ENCODE assay signal across 24 cellular contexts in genomic region chr1:61271412-61271789, GRCh38.
A peak's percentile ranks its signal among the peaks of the same experiment; 100 is the strongest.
DNase-seq lines count a peak whose midpoint lies in the region; ATAC-seq, FAIRE-seq and TF ChIP-seq lines count a peak whose summit lies in the region.
"Had no signal": no experiment of that assay in that cellular context is flagged by ENCODE, and none has a peak within 500 bp of the region (broad histone marks: within the 10 kb centered on the region; RNA-seq: fewer than 3 reads in every experiment).

No MANE protein-coding gene starts in this region.

- H3K27ac Mint-ChIP-seq in activated CD8-positive, alpha-beta T cell treated with anti-CD3 and anti-CD28 coated beads for 36 hours: peak overlapping the region; percentile 50
- no peak overlapping the region for H3K27ac Mint-ChIP-seq in activated CD8-positive, alpha-beta T cell treated with anti-CD3 and anti-CD28 coated beads, Interleukin-2, amount 10 ng/mL, durations not matched to agents 7 days and 5 days
- H3K27ac Mint-ChIP-seq in activated T-helper 1 cell treated with anti-CD3 and anti-CD28 coated beads, Interleukin-12 subunit alpha, Interleukin-12 subunit beta, Interleukin-2, Interleukin-4 antibody, amounts not matched to agents 30 ng/mL and 10 ng/mL and 1 ng/mL, durations not matched to agents 14 hours and 24 hours and 36 hours: peak overlapping the region; percentile 26
- H3K27ac Mint-ChIP-seq: CD4-positive, alpha-beta T cell had no signal

- no peaks in the 10 kb centered on the region for H4K20me1 ChIP-seq in keratinocyte (ENCODE audit: control insufficient read depth, extremely low read depth, insufficient read depth, low read length)

- H3K27ac ChIP-seq in keratinocyte (ENCODE audit: control insufficient read depth, insufficient read depth, low read length): peak overlapping the region; percentile 29
- H3K27ac ChIP-seq: PC-9, SJSA1 had no signal

- no peaks in the 10 kb centered on the region for H3K27me3 ChIP-seq in keratinocyte (ENCODE audit: control insufficient read depth, extremely low read depth, insufficient read depth, low read length)
- H3K27me3 ChIP-seq: SJSA1 had no signal

- peaks cover 19% of the 10 kb centered on the region for H3K4me1 ChIP-seq in keratinocyte (ENCODE audit: control insufficient read depth, extremely low read depth, insufficient read depth, low read length)
- H3K4me1 ChIP-seq: SJSA1 had no signal

- peak; percentile 17 for ATAC-seq in activated CD8-positive, alpha-beta T cell treated with anti-CD3 and anti-CD28 coated beads for 36 hours
- no peak for ATAC-seq in activated CD8-positive, alpha-beta T cell treated with anti-CD3 and anti-CD28 coated beads, Interleukin-2, amount 10 ng/mL, durations not matched to agents 7 days and 5 days
- no peak for ATAC-seq in HG03571 (IDR thresholded peaks at IDR 0.05; ENCODE audit: unreplicated experiment)

- no peak overlapping the region for H2AFZ ChIP-seq in keratinocyte (ENCODE audit: control insufficient read depth, low read length)
- H2AFZ ChIP-seq: PC-9 had no signal

- intact Hi-C loops in activated CD8-positive, alpha-beta T cell treated with anti-CD3 and anti-CD28 coated beads for 36 hours (cut with micrococcal nuclease): no loop called here
- intact Hi-C loops in activated T-helper 1 cell treated with anti-CD3 and anti-CD28 coated beads, Interleukin-12 subunit alpha, Interleukin-12 subunit beta, Interleukin-2, Interleukin-4 antibody, amounts not matched to agents 30 ng/mL and 10 ng/mL and 1 ng/mL, durations not matched to agents 14 hours and 24 hours and 36 hours (cut with micrococcal nuclease): loop anchor here (1.0 kb wide), 3 partner anchors 31 to 61 kb away; no protein-coding TSS in a partner anchor

- no peaks in the 10 kb centered on the region for H3K9me1 ChIP-seq in keratinocyte (ENCODE audit: control insufficient read depth, extremely low read depth, insufficient read depth, low read length)

- peaks cover 1% of the 10 kb centered on the region for H3K79me2 ChIP-seq in keratinocyte (ENCODE audit: control insufficient read depth, insufficient read depth, low read length)

- CTCF ChIA-PET in activated CD8-positive, alpha-beta T cell treated with anti-CD3 and anti-CD28 coated beads for 36 hours (lab: Charles Lee): interaction anchor here (0.8 to 2.3 kb wide), 6 partner anchors 9 to 222 kb away, joined by 3 to 10 read pairs (median 4); no protein-coding TSS in a partner anchor
- CTCF ChIA-PET in activated CD8-positive, alpha-beta T cell treated with anti-CD3 and anti-CD28 coated beads, Interleukin-2, amount 10 ng/mL, durations not matched to agents 7 days and 5 days (lab: Charles Lee): interaction anchor here (1.5 to 1.7 kb wide), 5 partner anchors 9 to 221 kb away, joined by 3 to 6 read pairs (median 4); no protein-coding TSS in a partner anchor

- H3K27me3 Mint-ChIP-seq in activated CD8-positive, alpha-beta T cell treated with anti-CD3 and anti-CD28 coated beads for 36 hours: no peaks in the 10 kb centered on the region
- no peaks in the 10 kb centered on the region for H3K27me3 Mint-ChIP-seq in activated CD8-positive, alpha-beta T cell treated with anti-CD3 and anti-CD28 coated beads, Interleukin-2, amount 10 ng/mL, durations not matched to agents 7 days and 5 days (ENCODE audit: low read depth)
- H3K27me3 Mint-ChIP-seq in activated T-helper 1 cell treated with anti-CD3 and anti-CD28 coated beads, Interleukin-12 subunit alpha, Interleukin-12 subunit beta, Interleukin-2, Interleukin-4 antibody, amounts not matched to agents 30 ng/mL and 10 ng/mL and 1 ng/mL, durations not matched to agents 14 hours and 24 hours and 36 hours (ENCODE audit: insufficient read depth): peaks cover 10% of the 10 kb centered on the region
- H3K27me3 Mint-ChIP-seq: CD4-positive, alpha-beta T cell had no signal

- no peak for FAIRE-seq in keratinocyte (lab: Jason Lieb, UNC)
- FAIRE-seq in HTR-8/SVneo (lab: Jason Lieb, UNC): no peak
- FAIRE-seq: colon, endometrium, kidney had no signal

- no peak overlapping the region for H3K4me2 ChIP-seq in keratinocyte (ENCODE audit: control insufficient read depth, extremely low read depth, insufficient read depth, low read depth, low read length)
- H3K4me2 ChIP-seq: PC-9 had no signal

- no peak overlapping the region for H3K4me3 ChIP-seq in keratinocyte (ENCODE audit: control insufficient read depth in 2 of 3, extremely low read depth in 1 of 3, insufficient read depth in 2 of 3, low read depth in 1 of 3, low read length in 3 of 3)
- H3K4me3 ChIP-seq: PC-9, SJSA1 had no signal

- H3K36me3 ChIP-seq in keratinocyte (ENCODE audit: control insufficient read depth in 2 of 2, extremely low read depth in 1 of 2, insufficient read depth in 2 of 2, low read length in 2 of 2): no peaks in the 10 kb centered on the region
- H3K36me3 ChIP-seq: SJSA1 had no signal

- H3K9me3 Mint-ChIP-seq in activated CD8-positive, alpha-beta T cell treated with anti-CD3 and anti-CD28 coated beads for 36 hours: no peaks in the 10 kb centered on the region
- no peaks in the 10 kb centered on the region for H3K9me3 Mint-ChIP-seq in activated CD8-positive, alpha-beta T cell treated with anti-CD3 and anti-CD28 coated beads, Interleukin-2, amount 10 ng/mL, durations not matched to agents 7 days and 5 days (ENCODE audit: insufficient read depth)
- H3K9me3 Mint-ChIP-seq in activated T-helper 1 cell treated with anti-CD3 and anti-CD28 coated beads, Interleukin-12 subunit alpha, Interleukin-12 subunit beta, Interleukin-2, Interleukin-4 antibody, amounts not matched to agents 30 ng/mL and 10 ng/mL and 1 ng/mL, durations not matched to agents 14 hours and 24 hours and 36 hours: no peaks in the 10 kb centered on the region
- H3K9me3 Mint-ChIP-seq: CD4-positive, alpha-beta T cell; nephron had no signal

- peaks cover 18% of the 10 kb centered on the region for H3K4me1 Mint-ChIP-seq in activated CD8-positive, alpha-beta T cell treated with anti-CD3 and anti-CD28 coated beads for 36 hours (ENCODE audit: low read depth)
- H3K4me1 Mint-ChIP-seq in activated CD8-positive, alpha-beta T cell treated with anti-CD3 and anti-CD28 coated beads, Interleukin-2, amount 10 ng/mL, durations not matched to agents 7 days and 5 days (ENCODE audit: low read depth): no peaks in the 10 kb centered on the region
- peaks cover 17% of the 10 kb centered on the region for H3K4me1 Mint-ChIP-seq in activated T-helper 1 cell treated with anti-CD3 and anti-CD28 coated beads, Interleukin-12 subunit alpha, Interleukin-12 subunit beta, Interleukin-2, Interleukin-4 antibody, amounts not matched to agents 30 ng/mL and 10 ng/mL and 1 ng/mL, durations not matched to agents 14 hours and 24 hours and 36 hours (ENCODE audit: low read depth)

- no peak for DNase-seq in activated CD8-positive, alpha-beta T cell treated with anti-CD3 and anti-CD28 coated beads for 36 hours
- DNase-seq in activated CD8-positive, alpha-beta T cell treated with anti-CD3 and anti-CD28 coated beads, Interleukin-2, amount 10 ng/mL, durations not matched to agents 7 days and 5 days: no peak
- DNase-seq in ELF-1 (ENCODE audit: low read depth, low spot score) (peak; percentile 21), keratinocyte (ENCODE audit: low read depth, low spot score) (no peak), HTR-8/SVneo (ENCODE audit: insufficient read length, low spot score) (no peak), NCI-H2029 (lab: John Stamatoyannopoulos, UW) (no peak)
- DNase-seq in activated T-helper 1 cell treated with anti-CD3 and anti-CD28 coated beads, Interleukin-12 subunit alpha, Interleukin-12 subunit beta, Interleukin-2, Interleukin-4 antibody, amounts not matched to agents 30 ng/mL and 10 ng/mL and 1 ng/mL, durations not matched to agents 14 hours and 24 hours and 36 hours (ENCODE audit: low spot score): no peak
- DNase-seq: activated CD4-positive, alpha-beta T cell treated with anti-CD3 and anti-CD28 coated beads for 4 hours; activated gamma-delta T cell treated with Interleukin-2 at 50 U/mL for 16 hours; anterior cingulate cortex; CD4-positive, alpha-beta T cell; DMS79 treated with DMSO at 0.1 percent for 48 hours; GOT3; kidney; NCI-H1436 treated with DMSO at 0.1 percent for 48 hours; NCI-H2171 treated with DMSO at 0.1 percent for 48 hours; NCI-H748 treated with DMSO at 0.1 percent for 48 hours; PC-9; T1000 had no signal

- no peaks in the 10 kb centered on the region for H3K9me3 ChIP-seq in keratinocyte (ENCODE audit: control insufficient read depth, low read depth, low read length)
- H3K9me3 ChIP-seq: SJSA1 had no signal

- no peak overlapping the region for H3K4me3 Mint-ChIP-seq in activated CD8-positive, alpha-beta T cell treated with anti-CD3 and anti-CD28 coated beads for 36 hours
- no peak overlapping the region for H3K4me3 Mint-ChIP-seq in activated CD8-positive, alpha-beta T cell treated with anti-CD3 and anti-CD28 coated beads, Interleukin-2, amount 10 ng/mL, durations not matched to agents 7 days and 5 days
- no peak overlapping the region for H3K4me3 Mint-ChIP-seq in activated T-helper 1 cell treated with anti-CD3 and anti-CD28 coated beads, Interleukin-12 subunit alpha, Interleukin-12 subunit beta, Interleukin-2, Interleukin-4 antibody, amounts not matched to agents 30 ng/mL and 10 ng/mL and 1 ng/mL, durations not matched to agents 14 hours and 24 hours and 36 hours
- H3K4me3 Mint-ChIP-seq: CD4-positive, alpha-beta T cell; nephron had no signal

- TF ChIP-seq CTCF in activated CD8-positive, alpha-beta T cell treated with anti-CD3 and anti-CD28 coated beads for 36 hours (IDR thresholded peaks at IDR 0.05): no peak
- no peak for TF ChIP-seq CTCF in keratinocyte (optimal IDR thresholded peaks at IDR 0.05 in 1 of 3, IDR thresholded peaks at IDR 0.05 in 1 of 3, conservative IDR thresholded peaks at IDR 0.05 in 1 of 3; ENCODE audit: extremely low read depth in 1 of 3, insufficient read depth in 2 of 3, low read length in 3 of 3)

- dilution Hi-C loops in keratinocyte (cut with MboI; ENCODE audit: extremely low pct_ligation_motif_present, low sequenced_read_pairs): no loop called here

- POLR2A ChIA-PET in activated CD8-positive, alpha-beta T cell treated with anti-CD3 and anti-CD28 coated beads for 36 hours (lab: Charles Lee): interaction anchor here (0.8 to 1.0 kb wide), 2 partner anchors 61 to 193 kb away, joined by 3 read pairs; no protein-coding TSS in a partner anchor
- POLR2A ChIA-PET in activated CD8-positive, alpha-beta T cell treated with anti-CD3 and anti-CD28 coated beads, Interleukin-2, amount 10 ng/mL, durations not matched to agents 7 days and 5 days (lab: Charles Lee): no interaction called here

- no peak overlapping the region for H3K9ac ChIP-seq in keratinocyte (ENCODE audit: control insufficient read depth, extremely low read depth, insufficient read depth, low read length)

- H3K36me3 Mint-ChIP-seq in activated CD8-positive, alpha-beta T cell treated with anti-CD3 and anti-CD28 coated beads for 36 hours (ENCODE audit: low read depth): no peaks in the 10 kb centered on the region
- no peaks in the 10 kb centered on the region for H3K36me3 Mint-ChIP-seq in activated CD8-positive, alpha-beta T cell treated with anti-CD3 and anti-CD28 coated beads, Interleukin-2, amount 10 ng/mL, durations not matched to agents 7 days and 5 days (ENCODE audit: low read depth)
- no peaks in the 10 kb centered on the region for H3K36me3 Mint-ChIP-seq in activated T-helper 1 cell treated with anti-CD3 and anti-CD28 coated beads, Interleukin-12 subunit alpha, Interleukin-12 subunit beta, Interleukin-2, Interleukin-4 antibody, amounts not matched to agents 30 ng/mL and 10 ng/mL and 1 ng/mL, durations not matched to agents 14 hours and 24 hours and 36 hours (ENCODE audit: low read depth)
